ENCODE assay signal across 29 cellular contexts in the genomic region with DNA sequence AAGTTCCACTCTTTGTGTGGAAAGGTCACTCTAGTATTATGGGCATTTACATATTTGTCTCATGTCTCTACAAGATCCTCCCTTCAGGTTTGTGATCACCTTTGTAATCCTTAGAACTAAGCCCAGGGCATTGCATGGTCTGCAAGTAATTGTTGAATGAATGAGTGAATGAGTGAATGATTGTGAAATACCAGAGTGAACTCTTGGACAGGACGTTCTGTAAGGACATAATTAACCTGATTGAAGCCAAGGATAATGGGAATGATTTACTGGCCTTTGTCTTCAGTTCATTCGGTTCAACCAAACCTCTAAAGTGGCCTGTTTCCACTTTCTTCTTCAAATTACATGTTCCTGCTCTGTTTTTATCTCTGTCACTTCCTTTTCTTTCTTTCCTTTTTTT.
"Had no signal": no experiment of that assay in that cellular context is flagged by ENCODE, and none has a peak within 500 bp of the region (broad histone marks: within the 10 kb centered on the region; RNA-seq: fewer than 3 reads in every experiment).

No MANE protein-coding gene starts in this region.

- H3K36me3 ChIP-seq: adrenal gland, cardiac muscle cell had no signal

- H3K4me3 Mint-ChIP-seq: activated CD4-positive, alpha-beta memory T cell treated with anti-CD3 and anti-CD28 coated beads, Interleukin-2, amount 10 ng/mL, durations not matched to agents 7 days and 5 days; activated CD4-positive, alpha-beta T cell treated with anti-CD3 and anti-CD28 coated beads for 36 hours; activated CD4-positive, alpha-beta T cell treated with anti-CD3 and anti-CD28 coated beads, Interleukin-2, amount 10 ng/mL, durations not matched to agents 24 days and 14 days; activated naive CD8-positive, alpha-beta T cell; activated T-cell treated with anti-CD3 and anti-CD28 coated beads, Interleukin-2, amount 50 U/mL, for 24 hours; activated T-helper 17 cell treated with anti-CD3 and anti-CD28 coated beads, Interleukin-2, amount 50 U/mL, for 72 hours; dendritic cell treated with granulocyte-macrophage colony-stimulating factor and Interleukin-4, amounts not matched to agents 40 ng/mL and 50 ng/mL, for 4 days; endodermal cell had no signal

- H3K4me1 Mint-ChIP-seq: activated CD4-positive, alpha-beta memory T cell treated with anti-CD3 and anti-CD28 coated beads, Interleukin-2, amount 10 ng/mL, durations not matched to agents 7 days and 5 days; activated CD4-positive, alpha-beta T cell treated with anti-CD3 and anti-CD28 coated beads for 36 hours; activated CD4-positive, alpha-beta T cell treated with anti-CD3 and anti-CD28 coated beads, Interleukin-2, amount 10 ng/mL, durations not matched to agents 24 days and 14 days had no signal

- H3K9me3 Mint-ChIP-seq: activated CD4-positive, alpha-beta memory T cell treated with anti-CD3 and anti-CD28 coated beads, Interleukin-2, amount 10 ng/mL, durations not matched to agents 7 days and 5 days; activated CD4-positive, alpha-beta T cell treated with anti-CD3 and anti-CD28 coated beads, Interleukin-2, amount 10 ng/mL, durations not matched to agents 24 days and 14 days; activated T-cell treated with anti-CD3 and anti-CD28 coated beads, Interleukin-2, amount 50 U/mL, for 24 hours; activated T-helper 17 cell treated with anti-CD3 and anti-CD28 coated beads, Interleukin-2, amount 50 U/mL, for 72 hours; dendritic cell treated with granulocyte-macrophage colony-stimulating factor and Interleukin-4, amounts not matched to agents 40 ng/mL and 50 ng/mL, for 4 days had no signal

- ATAC-seq: activated CD4-positive, alpha-beta T cell treated with anti-CD3 and anti-CD28 coated beads for 36 hours; activated T-helper 17 cell treated with anti-CD3 and anti-CD28 coated beads, Interleukin-2, amount 50 U/mL, for 72 hours; body of pancreas; esophagus mucosa had no signal

- H3K9me3 ChIP-seq: adrenal gland, body of pancreas had no signal

- H3K27me3 ChIP-seq: adrenal gland, body of pancreas, cardiac muscle cell had no signal

- H3K27ac Mint-ChIP-seq: activated CD4-positive, alpha-beta memory T cell treated with anti-CD3 and anti-CD28 coated beads, Interleukin-2, amount 10 ng/mL, durations not matched to agents 7 days and 5 days; activated CD4-positive, alpha-beta T cell treated with anti-CD3 and anti-CD28 coated beads for 36 hours; activated CD4-positive, alpha-beta T cell treated with anti-CD3 and anti-CD28 coated beads, Interleukin-2, amount 10 ng/mL, durations not matched to agents 24 days and 14 days; activated naive CD8-positive, alpha-beta T cell; activated T-cell treated with anti-CD3 and anti-CD28 coated beads, Interleukin-2, amount 50 U/mL, for 24 hours; activated T-helper 17 cell treated with anti-CD3 and anti-CD28 coated beads, Interleukin-2, amount 50 U/mL, for 72 hours; dendritic cell treated with granulocyte-macrophage colony-stimulating factor and Interleukin-4, amounts not matched to agents 40 ng/mL and 50 ng/mL, for 4 days; endodermal cell had no signal

- H3K36me3 Mint-ChIP-seq: activated naive CD8-positive, alpha-beta T cell had no signal

- DNase-seq: activated CD4-positive, alpha-beta memory T cell treated with anti-CD3 and anti-CD28 coated beads, Interleukin-2, amount 10 ng/mL, durations not matched to agents 7 days and 5 days; activated CD4-positive, alpha-beta T cell treated with anti-CD3 and anti-CD28 coated beads for 36 hours; activated CD4-positive, alpha-beta T cell treated with anti-CD3 and anti-CD28 coated beads, Interleukin-2, amount 10 ng/mL, durations not matched to agents 24 days and 14 days; activated CD4-positive, CD25-positive, alpha-beta regulatory T cell; activated CD4-positive, CD25-positive, alpha-beta regulatory T cell treated with anti-CD3 and anti-CD28 coated beads, Interleukin-2, amount 50 U/mL, for 72 hours; activated CD8-positive, alpha-beta memory T cell treated with anti-CD3 and anti-CD28 coated beads, Interleukin-2, amount 50 U/mL, for 48 hours; activated effector memory CD4-positive, alpha-beta T cell treated with Interleukin-2 at 50 U/mL for 16 hours; activated gamma-delta T cell treated with Interleukin-2 at 50 U/mL for 16 hours; activated naive CD4-positive, alpha-beta T cell treated with anti-CD3 and anti-CD28 coated beads, Interleukin-2, amount 50 U/mL, for 16 hours; activated naive CD4-positive, alpha-beta T cell treated with Interleukin-2 at 50 U/mL for 16 hours; activated T-cell treated with anti-CD3 and anti-CD28 coated beads for 4 hours; activated T-cell treated with anti-CD3 and anti-CD28 coated beads, Interleukin-2, amount 50 U/mL, for 24 hours; adrenal gland; amygdala; aorta; body of pancreas; central memory CD4-positive, alpha-beta T cell; dorsolateral prefrontal cortex; effector memory CD4-positive, alpha-beta T cell; endodermal cell; foreskin melanocyte; head of caudate nucleus; T-helper 2 cell had no signal

- H3K4me3 ChIP-seq: adrenal gland, body of pancreas, cardiac muscle cell, coronary artery, dorsolateral prefrontal cortex had no signal

- H3K4me1 ChIP-seq: adrenal gland had no signal

- H3K27ac ChIP-seq: adrenal gland, body of pancreas, cardiac muscle cell, coronary artery, dorsolateral prefrontal cortex had no signal
